Comparison of ENCODE assay signal across 11 cellular contexts in the genomic region with DNA sequence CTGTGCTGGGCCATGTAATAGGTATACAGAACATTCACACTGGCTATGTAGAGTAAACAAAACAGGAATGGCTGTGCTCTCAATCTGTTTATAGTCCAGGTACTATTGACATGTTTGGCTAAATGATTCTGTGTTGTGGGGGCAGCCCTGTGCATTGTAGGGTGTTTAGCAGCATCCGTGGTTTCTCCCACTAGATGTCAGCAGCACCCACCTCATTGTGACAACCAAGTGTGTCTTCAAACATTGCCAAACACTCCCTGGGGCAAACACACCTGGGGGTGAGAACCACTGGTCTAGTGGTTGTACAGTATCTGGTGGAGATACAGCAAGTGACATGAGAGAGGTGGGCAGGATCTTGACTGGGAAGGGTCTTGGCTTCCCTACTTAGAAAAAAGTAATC.
DNase-seq lines count a peak whose midpoint lies in the region; ATAC-seq, FAIRE-seq and TF ChIP-seq lines count a peak whose summit lies in the region.
"Had no signal": no experiment of that assay in that cellular context is flagged by ENCODE, and none has a peak within 500 bp of the region (broad histone marks: within the 10 kb centered on the region; RNA-seq: fewer than 3 reads in every experiment).

No MANE protein-coding gene starts in this region.

- H3K9me3 ChIP-seq in small intestine (ENCODE audit: control insufficient read depth, low read depth): no peaks in the 10 kb centered on the region
- H3K9me3 ChIP-seq: stomach had no signal

- ATAC-seq in activated CD8-positive, alpha-beta T cell treated with anti-CD3 and anti-CD28 coated beads for 36 hours: no peak
- no peak for ATAC-seq in activated CD8-positive, alpha-beta T cell treated with anti-CD3 and anti-CD28 coated beads, Interleukin-2, amount 10 ng/mL, durations not matched to agents 7 days and 5 days
- no peak for ATAC-seq in activated T-helper 17 cell treated with anti-CD3 and anti-CD28 coated beads, Interleukin-2, amount 50 U/mL, for 72 hours (replicated peaks)
- no peak for ATAC-seq in HG02759 (IDR thresholded peaks at IDR 0.05; ENCODE audit: unreplicated experiment)

- H3K36me3 Mint-ChIP-seq in activated CD8-positive, alpha-beta T cell treated with anti-CD3 and anti-CD28 coated beads for 36 hours (ENCODE audit: low read depth): no peaks in the 10 kb centered on the region
- no peaks in the 10 kb centered on the region for H3K36me3 Mint-ChIP-seq in activated CD8-positive, alpha-beta T cell treated with anti-CD3 and anti-CD28 coated beads, Interleukin-2, amount 10 ng/mL, durations not matched to agents 7 days and 5 days (ENCODE audit: low read depth)
- no peaks in the 10 kb centered on the region for H3K36me3 Mint-ChIP-seq in chondrocyte (ENCODE audit: low read depth)
- no peaks in the 10 kb centered on the region for H3K36me3 Mint-ChIP-seq in activated T-helper 17 cell treated with anti-CD3 and anti-CD28 coated beads, Interleukin-2, amount 50 U/mL, for 72 hours (ENCODE audit: low read depth)

- H3K27ac Mint-ChIP-seq in activated CD8-positive, alpha-beta T cell treated with anti-CD3 and anti-CD28 coated beads for 36 hours: no peak overlapping the region
- H3K27ac Mint-ChIP-seq in activated CD8-positive, alpha-beta T cell treated with anti-CD3 and anti-CD28 coated beads, Interleukin-2, amount 10 ng/mL, durations not matched to agents 7 days and 5 days: no peak overlapping the region
- no peak overlapping the region for H3K27ac Mint-ChIP-seq in chondrocyte (ENCODE audit: unreplicated experiment)
- H3K27ac Mint-ChIP-seq in activated T-helper 17 cell treated with anti-CD3 and anti-CD28 coated beads, Interleukin-2, amount 50 U/mL, for 72 hours: no peak overlapping the region

- intact Hi-C loops in activated CD8-positive, alpha-beta T cell treated with anti-CD3 and anti-CD28 coated beads for 36 hours (cut with micrococcal nuclease): no loop called here

- TF ChIP-seq CTCF in activated CD8-positive, alpha-beta T cell treated with anti-CD3 and anti-CD28 coated beads for 36 hours (IDR thresholded peaks at IDR 0.05): no peak
- TF ChIP-seq CTCF in LNCAP (IDR thresholded peaks at IDR 0.05) (peak; percentile 63), chondrocyte (IDR thresholded peaks at IDR 0.05) (peak; percentile 47)

- peaks cover 0 to 2% of the 10 kb centered on the region in 2 donors for H3K27me3 ChIP-seq in small intestine (ENCODE audit: control insufficient read depth in 2 of 2, insufficient read depth in 2 of 2, low read length in 2 of 2)
- H3K27me3 ChIP-seq: stomach had no signal

- H3K9me3 Mint-ChIP-seq in activated CD8-positive, alpha-beta T cell treated with anti-CD3 and anti-CD28 coated beads for 36 hours: no peaks in the 10 kb centered on the region
- H3K9me3 Mint-ChIP-seq in activated CD8-positive, alpha-beta T cell treated with anti-CD3 and anti-CD28 coated beads, Interleukin-2, amount 10 ng/mL, durations not matched to agents 7 days and 5 days (ENCODE audit: insufficient read depth): no peaks in the 10 kb centered on the region
- H3K9me3 Mint-ChIP-seq in chondrocyte (ENCODE audit: low read depth): no peaks in the 10 kb centered on the region
- no peaks in the 10 kb centered on the region for H3K9me3 Mint-ChIP-seq in activated T-helper 17 cell treated with anti-CD3 and anti-CD28 coated beads, Interleukin-2, amount 50 U/mL, for 72 hours
- H3K9me3 Mint-ChIP-seq: nephron had no signal

- no peaks in the 10 kb centered on the region for H3K4me1 Mint-ChIP-seq in activated CD8-positive, alpha-beta T cell treated with anti-CD3 and anti-CD28 coated beads for 36 hours (ENCODE audit: low read depth)
- no peaks in the 10 kb centered on the region for H3K4me1 Mint-ChIP-seq in activated CD8-positive, alpha-beta T cell treated with anti-CD3 and anti-CD28 coated beads, Interleukin-2, amount 10 ng/mL, durations not matched to agents 7 days and 5 days (ENCODE audit: low read depth)
- peaks cover 5% of the 10 kb centered on the region for H3K4me1 Mint-ChIP-seq in chondrocyte (ENCODE audit: low read depth)
- H3K4me1 Mint-ChIP-seq in activated T-helper 17 cell treated with anti-CD3 and anti-CD28 coated beads, Interleukin-2, amount 50 U/mL, for 72 hours: no peaks in the 10 kb centered on the region

- H3K27ac ChIP-seq in small intestine (ENCODE audit: low read depth in 1 of 2, low read length in 1 of 2): no peak overlapping the region
- H3K27ac ChIP-seq: stomach had no signal

- CTCF ChIA-PET in activated CD8-positive, alpha-beta T cell treated with anti-CD3 and anti-CD28 coated beads for 36 hours (lab: Charles Lee): interaction anchor here (1.0 kb wide), 1 partner anchor 10 kb away, joined by 5 read pairs; no protein-coding TSS in a partner anchor
- CTCF ChIA-PET in activated CD8-positive, alpha-beta T cell treated with anti-CD3 and anti-CD28 coated beads, Interleukin-2, amount 10 ng/mL, durations not matched to agents 7 days and 5 days (lab: Charles Lee): no interaction called here

- 13 to 28% (median 19%) methylated on average over 1 of the region's 1 CpG for WGBS in small intestine, 3 donors

- POLR2A ChIA-PET in activated CD8-positive, alpha-beta T cell treated with anti-CD3 and anti-CD28 coated beads for 36 hours (lab: Charles Lee): no interaction called here
- POLR2A ChIA-PET in activated CD8-positive, alpha-beta T cell treated with anti-CD3 and anti-CD28 coated beads, Interleukin-2, amount 10 ng/mL, durations not matched to agents 7 days and 5 days (lab: Charles Lee): no interaction called here

- no peak overlapping the region for H3K4me3 Mint-ChIP-seq in activated CD8-positive, alpha-beta T cell treated with anti-CD3 and anti-CD28 coated beads for 36 hours
- H3K4me3 Mint-ChIP-seq in activated CD8-positive, alpha-beta T cell treated with anti-CD3 and anti-CD28 coated beads, Interleukin-2, amount 10 ng/mL, durations not matched to agents 7 days and 5 days: no peak overlapping the region
- H3K4me3 Mint-ChIP-seq in chondrocyte (ENCODE audit: unreplicated experiment): no peak overlapping the region
- H3K4me3 Mint-ChIP-seq in activated T-helper 17 cell treated with anti-CD3 and anti-CD28 coated beads, Interleukin-2, amount 50 U/mL, for 72 hours: no peak overlapping the region

- no peaks in the 10 kb centered on the region for H3K27me3 Mint-ChIP-seq in activated CD8-positive, alpha-beta T cell treated with anti-CD3 and anti-CD28 coated beads for 36 hours
- H3K27me3 Mint-ChIP-seq in activated CD8-positive, alpha-beta T cell treated with anti-CD3 and anti-CD28 coated beads, Interleukin-2, amount 10 ng/mL, durations not matched to agents 7 days and 5 days (ENCODE audit: low read depth): peaks cover 3% of the 10 kb centered on the region
- H3K27me3 Mint-ChIP-seq in chondrocyte (ENCODE audit: low read depth): peaks cover 33% of the 10 kb centered on the region
- peaks cover 4% of the 10 kb centered on the region for H3K27me3 Mint-ChIP-seq in activated T-helper 17 cell treated with anti-CD3 and anti-CD28 coated beads, Interleukin-2, amount 50 U/mL, for 72 hours

- peaks cover 0 to 2% of the 10 kb centered on the region in 2 donors for H3K4me1 ChIP-seq in small intestine (ENCODE audit: control insufficient read depth in 2 of 2, insufficient read depth in 1 of 2, low read depth in 1 of 2, low read length in 1 of 2)

- no peak for FAIRE-seq in small intestine (lab: Jason Lieb, UNC)

- no peak overlapping the region for H3K4me3 ChIP-seq in small intestine (ENCODE audit: low read depth in 1 of 2, low read length in 2 of 2)
- H3K4me3 ChIP-seq: stomach had no signal

- DNase-seq in activated CD8-positive, alpha-beta T cell treated with anti-CD3 and anti-CD28 coated beads for 36 hours: peak; percentile 28
- no peak for DNase-seq in activated CD8-positive, alpha-beta T cell treated with anti-CD3 and anti-CD28 coated beads, Interleukin-2, amount 10 ng/mL, durations not matched to agents 7 days and 5 days
- DNase-seq in chondrocyte (ENCODE audit: low spot score) (no peak), small intestine (peak; percentile 8), activated T-cell treated with anti-CD3 and anti-CD28 coated beads for 4 hours (no peak)
- DNase-seq: EL, stomach had no signal

- H3K36me3 ChIP-seq in small intestine (ENCODE audit: control insufficient read depth in 2 of 2, insufficient read depth in 2 of 2, low read length in 2 of 2): no peaks in the 10 kb centered on the region
- H3K36me3 ChIP-seq: stomach had no signal

Comparison
In these comparisons a context has a peak if more than half of its experiments do, and no peak if none do; other contexts are left out.
1. DNase-seq: peak in activated CD8-positive, alpha-beta T cell treated with anti-CD3 and anti-CD28 coated beads for 36 hours (single experiment) and small intestine (single experiment); none in activated CD8-positive, alpha-beta T cell treated with anti-CD3 and anti-CD28 coated beads, Interleukin-2, amount 10 ng/mL, durations not matched to agents 7 days and 5 days (single experiment), chondrocyte (single experiment) and activated T-cell treated with anti-CD3 and anti-CD28 coated beads for 4 hours (single experiment).